Comparison of ENCODE assay signal across 8 cellular contexts in the genomic region with DNA sequence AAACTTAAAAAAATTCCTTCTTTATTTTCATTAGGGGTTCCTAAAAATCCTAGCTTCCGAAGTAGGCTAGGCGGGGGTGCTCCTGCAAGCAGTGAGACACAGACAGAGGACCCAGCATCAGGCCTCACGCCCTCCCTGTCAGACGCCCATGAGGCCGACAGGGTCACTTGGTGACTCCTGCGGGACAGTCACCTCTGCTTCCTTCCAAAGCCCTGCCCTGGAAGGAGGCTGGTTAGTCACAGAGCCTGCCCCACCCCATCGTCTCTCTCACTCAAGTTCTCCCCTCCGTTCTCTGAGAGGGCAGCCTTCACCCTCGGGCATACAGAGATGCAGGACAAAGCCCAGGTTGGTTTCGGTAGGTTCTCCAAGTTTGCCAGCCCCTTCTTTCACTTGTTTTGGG. TPM values are rescaled to one million over a fixed set of nuclear protein-coding genes. Genes with fewer than 3 reads are reported as not detected.
DNase-seq lines count a peak whose midpoint lies in the region; ATAC-seq and TF ChIP-seq lines count a peak whose summit lies in the region.
"Had no signal": no experiment of that assay in that cellular context is flagged by ENCODE, and none has a peak within 500 bp of the region (broad histone marks: within the 10 kb centered on the region; RNA-seq: fewer than 3 reads in every experiment).

No MANE protein-coding gene starts in this region.

- peaks cover 6% of the 10 kb centered on the region for H4K20me1 ChIP-seq in GM23338 (replicated peaks; ENCODE audit: insufficient read depth)

- H3K36me3 Mint-ChIP-seq in GM23338 (ENCODE audit: low read depth), result peaks cover 6% of the 10 kb centered on the region; the same call in 2 of the 3 replicates
- H3K36me3 Mint-ChIP-seq in stimulated activated memory B cell treated with anti-CD40 and anti-IgM and Interleukin-4, amounts not matched to agents 10 μg/mL and 1 μg/mL and 100 μg/mL, for 72 hours, result peaks cover 21% of the 10 kb centered on the region

- no peaks in the 10 kb centered on the region for H3K27me3 ChIP-seq in GM23338 (ENCODE audit: insufficient read depth)

- no peaks in the 10 kb centered on the region for H3K9me2 ChIP-seq in GM23338 (ENCODE audit: insufficient read depth)

- DNase-seq in GM23338 (ENCODE audit: low spot score), result no peak
- peak; percentile 40 for DNase-seq in SW480 (ENCODE audit: low spot score)
- DNase-seq in foreskin fibroblast, result peak; percentile 43 to 68
- no peak for DNase-seq in NCI-H146 (lab: John Stamatoyannopoulos, UW)
- DNase-seq in AG08396 (ENCODE audit: low spot score), result no peak
- no peak for DNase-seq in caudate nucleus (lab: John Stamatoyannopoulos, UW)
- DNase-seq: SHP77 had no signal

- no peak for TF ChIP-seq CTCF in GM23338 (conservative IDR thresholded peaks at IDR 0.05; ENCODE audit: low read depth in 2 of 2)
- TF ChIP-seq CTCF in foreskin fibroblast (IDR thresholded peaks at IDR 0.05; ENCODE audit: low read depth, low read length), result no peak

- H3K9me3 Mint-ChIP-seq in GM23338, result no peaks in the 10 kb centered on the region; the same call in 2 of the 3 replicates
- H3K9me3 Mint-ChIP-seq in stimulated activated memory B cell treated with anti-CD40 and anti-IgM and Interleukin-4, amounts not matched to agents 10 μg/mL and 1 μg/mL and 100 μg/mL, for 72 hours, result no peaks in the 10 kb centered on the region

- no peak overlapping the region for H3K27ac ChIP-seq in GM23338 (ENCODE audit: low read depth)
- H3K27ac ChIP-seq in caudate nucleus (ENCODE audit: low read depth, low read length), result no peak overlapping the region

- peaks cover 39% of the 10 kb centered on the region for H3K4me1 Mint-ChIP-seq in GM23338
- H3K4me1 Mint-ChIP-seq in stimulated activated memory B cell treated with anti-CD40 and anti-IgM and Interleukin-4, amounts not matched to agents 10 μg/mL and 1 μg/mL and 100 μg/mL, for 72 hours, result peaks cover 41% of the 10 kb centered on the region

- H3K27me3 Mint-ChIP-seq in GM23338 (ENCODE audit: insufficient read depth, low read depth, poor library complexity), result peaks cover 12% of the 10 kb centered on the region
- no peaks in the 10 kb centered on the region for H3K27me3 Mint-ChIP-seq in stimulated activated memory B cell treated with anti-CD40 and anti-IgM and Interleukin-4, amounts not matched to agents 10 μg/mL and 1 μg/mL and 100 μg/mL, for 72 hours

- no peak; the same call in 2 of the 3 replicates for ATAC-seq in GM23338
- no peak for ATAC-seq in stimulated activated memory B cell treated with anti-CD40 and anti-IgM and Interleukin-4, amounts not matched to agents 10 μg/mL and 1 μg/mL and 100 μg/mL, for 72 hours

- no peak overlapping the region for H2AFZ ChIP-seq in GM23338

- 0 out of 2 replicates have a peak, but pooled peaks cover 4% of the 10 kb centered on the region for H3F3A ChIP-seq in GM23338 (replicated peaks; ENCODE audit: low read depth)

- H3K4me3 Mint-ChIP-seq in GM23338, result no peak overlapping the region
- H3K4me3 Mint-ChIP-seq in stimulated activated memory B cell treated with anti-CD40 and anti-IgM and Interleukin-4, amounts not matched to agents 10 μg/mL and 1 μg/mL and 100 μg/mL, for 72 hours, result no peak overlapping the region

- 0 out of 2 replicates have a peak, but pooled peaks cover 4% of the 10 kb centered on the region for H3K36me3 ChIP-seq in GM23338 (ENCODE audit: insufficient read depth)

- peaks cover 4% of the 10 kb centered on the region; the same call in 1 of the 2 replicates for H3K79me2 ChIP-seq in GM23338 (replicated peaks; ENCODE audit: insufficient read depth)

- H3K4me1 ChIP-seq in GM23338 (ENCODE audit: insufficient read depth), result peaks cover 18% of the 10 kb centered on the region

- H3K27ac Mint-ChIP-seq in GM23338, result 0 out of 2 replicates have a peak overlapping the region, but pooled peaks have one; percentile 20
- peak overlapping the region; percentile 6 for H3K27ac Mint-ChIP-seq in stimulated activated memory B cell treated with anti-CD40 and anti-IgM and Interleukin-4, amounts not matched to agents 10 μg/mL and 1 μg/mL and 100 μg/mL, for 72 hours

- no peak overlapping the region for H3K4me2 ChIP-seq in GM23338

- H3K4me3 ChIP-seq in GM23338 (no peak overlapping the region), foreskin fibroblast (ENCODE audit: low read depth in 1 of 2, low read length in 2 of 2) (no peak overlapping the region)

TF ChIP-seq in GM23338, 12 proteins besides CTCF, POLR2A, EP300 and RAD21 (continues in another document):
- no peak for TF ChIP-seq JUNB (IDR thresholded peaks at IDR 0.05; ENCODE audit: unreplicated experiment)
- TF ChIP-seq, protein P1, sequence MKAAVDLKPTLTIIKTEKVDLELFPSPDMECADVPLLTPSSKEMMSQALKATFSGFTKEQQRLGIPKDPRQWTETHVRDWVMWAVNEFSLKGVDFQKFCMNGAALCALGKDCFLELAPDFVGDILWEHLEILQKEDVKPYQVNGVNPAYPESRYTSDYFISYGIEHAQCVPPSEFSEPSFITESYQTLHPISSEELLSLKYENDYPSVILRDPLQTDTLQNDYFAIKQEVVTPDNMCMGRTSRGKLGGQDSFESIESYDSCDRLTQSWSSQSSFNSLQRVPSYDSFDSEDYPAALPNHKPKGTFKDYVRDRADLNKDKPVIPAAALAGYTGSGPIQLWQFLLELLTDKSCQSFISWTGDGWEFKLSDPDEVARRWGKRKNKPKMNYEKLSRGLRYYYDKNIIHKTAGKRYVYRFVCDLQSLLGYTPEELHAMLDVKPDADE (IDR thresholded peaks at IDR 0.05), result no peak
- TF ChIP-seq NANOG (IDR thresholded peaks at IDR 0.05; ENCODE audit: borderline replicate concordance), result no peak
- no peak for TF ChIP-seq POLR2AphosphoS5 (IDR thresholded peaks at IDR 0.05; ENCODE audit: low read depth)
- no peak for TF ChIP-seq REST (IDR thresholded peaks at IDR 0.05; ENCODE audit: unreplicated experiment)
- no peak for TF ChIP-seq STAT1 (IDR thresholded peaks at IDR 0.05; ENCODE audit: unreplicated experiment)
- no peak for TF ChIP-seq ZNF331 (CRISPR knock-in tag; IDR thresholded peaks at IDR 0.05; ENCODE audit: low read depth)
- no peak for TF ChIP-seq EZH2 (IDR thresholded peaks at IDR 0.05; ENCODE audit: low read depth, unreplicated experiment)
- no peak for TF ChIP-seq ZNF114 (CRISPR knock-in tag; IDR thresholded peaks at IDR 0.05)
- no peak for TF ChIP-seq CREB1 (CRISPR knock-in tag; IDR thresholded peaks at IDR 0.05; ENCODE audit: low read depth)

RNA-seq across cellular contexts. Expression of gene EHD4, which starts 38.6 kb away (rescaled TPM):
- 30.6 and 31.0 TPM in 2 replicates for total RNA-seq in GM23338 (2014; rRNA removed; shearing (Covaris generic))
- 11.2 and 13.0 TPM in 2 replicates for polyA plus RNA-seq in GM23338 (2016; fragmentation: Nextera tagmentation; extraction: Ambion mirVana)

RNA-seq across cellular contexts. Expression of gene SPTBN5, which starts 39.9 kb away (rescaled TPM):
- 1.0 and 1.1 TPM in 2 replicates for total RNA-seq in GM23338 (2014; rRNA removed; shearing (Covaris generic))
- 0.31 and 0.57 TPM in 2 replicates for polyA plus RNA-seq in GM23338 (2016; fragmentation: Nextera tagmentation; extraction: Ambion mirVana)

Comparison
In these comparisons a context has a peak if more than half of its experiments do, and no peak if none do; other contexts are left out.
1. DNase-seq: peak in SW480 (single experiment) and foreskin fibroblast (2 of 2); none in GM23338 (single experiment), NCI-H146 (single experiment), AG08396 (single experiment) and caudate nucleus (0 of 61).